In the genomic region with DNA sequence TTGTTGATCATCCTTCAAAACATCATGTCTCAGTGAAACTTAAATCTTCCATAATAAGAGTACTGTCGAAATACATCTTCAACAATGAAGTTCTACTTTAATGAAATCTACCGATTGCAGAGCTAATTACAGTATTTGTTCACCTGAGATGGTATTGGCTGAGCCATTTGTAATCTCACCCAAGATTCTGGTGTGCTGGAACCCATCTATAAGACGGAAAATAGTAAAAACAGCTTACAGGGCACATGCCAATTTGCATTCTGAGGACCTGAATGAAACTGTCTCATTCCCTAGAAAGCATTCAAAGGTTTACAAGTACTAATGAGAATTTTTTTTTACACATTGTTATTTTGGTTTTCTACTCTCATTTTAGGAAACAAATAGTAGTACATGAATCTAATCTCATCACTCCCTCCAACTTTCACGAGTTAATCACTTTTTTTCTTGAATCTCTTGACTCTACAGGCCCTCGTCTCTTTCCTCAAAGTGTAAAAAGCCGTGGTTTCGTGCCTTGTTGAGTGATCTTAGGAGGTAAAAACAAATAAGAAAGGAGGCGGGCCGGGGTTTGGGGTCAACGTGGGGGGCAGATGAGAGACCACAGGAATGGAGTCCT, we compare ENCODE assay signal across 9 cellular contexts. TPM values are rescaled to one million over a fixed set of nuclear protein-coding genes. Genes with fewer than 3 reads are reported as not detected.
DNase-seq lines count a peak whose midpoint lies in the region; ATAC-seq lines count a peak whose summit lies in the region.
"Had no signal": no experiment of that assay in that cellular context is flagged by ENCODE, and none has a peak within 500 bp of the region (broad histone marks: within the 10 kb centered on the region; RNA-seq: fewer than 3 reads in every experiment).

No MANE protein-coding gene starts in this region.

- no peaks in the 10 kb centered on the region for H3K9me3 ChIP-seq in iPS-15b (ENCODE audit: control insufficient read depth, insufficient read depth, low read length)

- peak overlapping the region; percentile 90 for H3K4me3 Mint-ChIP-seq in activated T-cell treated with anti-CD3 and anti-CD28 coated beads, Interleukin-2, amount 50 U/mL, for 4 hours
- peak overlapping the region; percentile 81 to 89 for H3K4me3 Mint-ChIP-seq in stimulated activated naive CD8-positive, alpha-beta T cell treated with anti-CD3 and anti-CD28 coated beads, Interleukin-15, amount 100 ng/mL, for 72 hours

- peaks cover 15% of the 10 kb centered on the region for H3K36me3 Mint-ChIP-seq in activated T-cell treated with anti-CD3 and anti-CD28 coated beads, Interleukin-2, amount 50 U/mL, for 4 hours (ENCODE audit: insufficient read depth)

- H3K27me3 ChIP-seq in iPS-15b (ENCODE audit: control insufficient read depth, insufficient read depth, low read length) = no peaks in the 10 kb centered on the region

- H3K27me3 Mint-ChIP-seq in activated T-cell treated with anti-CD3 and anti-CD28 coated beads, Interleukin-2, amount 50 U/mL, for 4 hours (ENCODE audit: low read depth) = no peaks in the 10 kb centered on the region
- H3K27me3 Mint-ChIP-seq in stimulated activated naive CD8-positive, alpha-beta T cell treated with anti-CD3 and anti-CD28 coated beads, Interleukin-15, amount 100 ng/mL, for 72 hours = no peaks in the 10 kb centered on the region

- peaks cover 7% of the 10 kb centered on the region for H3K36me3 ChIP-seq in iPS-15b (ENCODE audit: control insufficient read depth, insufficient read depth, low read length)

- ATAC-seq in HG02884 (IDR thresholded peaks at IDR 0.05; ENCODE audit: unreplicated experiment) (peak; percentile 0), HG03045 (IDR thresholded peaks at IDR 0.05; ENCODE audit: unreplicated experiment) (no peak), HG02759 (IDR thresholded peaks at IDR 0.05; ENCODE audit: unreplicated experiment) (no peak)
- no peak for ATAC-seq in activated T-cell treated with anti-CD3 and anti-CD28 coated beads, Interleukin-2, amount 50 U/mL, for 4 hours
- ATAC-seq in stimulated activated naive CD8-positive, alpha-beta T cell treated with anti-CD3 and anti-CD28 coated beads, Interleukin-15, amount 100 ng/mL, for 72 hours = no peak

- H3K9ac ChIP-seq in iPS-15b (ENCODE audit: low read depth, low read length) = peak overlapping the region; percentile 51

- H3K4me1 Mint-ChIP-seq in activated T-cell treated with anti-CD3 and anti-CD28 coated beads, Interleukin-2, amount 50 U/mL, for 4 hours (ENCODE audit: low read depth) = peaks cover 40% of the 10 kb centered on the region
- H3K4me1 Mint-ChIP-seq in stimulated activated naive CD8-positive, alpha-beta T cell treated with anti-CD3 and anti-CD28 coated beads, Interleukin-15, amount 100 ng/mL, for 72 hours = peaks cover 58% of the 10 kb centered on the region

- H3K4me3 ChIP-seq in GM08714 (ENCODE audit: low read length) (peak overlapping the region; percentile 87), iPS-15b (ENCODE audit: low read depth, low read length) (peak overlapping the region; percentile 99)

- H3K27ac Mint-ChIP-seq in stimulated activated naive CD8-positive, alpha-beta T cell treated with anti-CD3 and anti-CD28 coated beads, Interleukin-15, amount 100 ng/mL, for 72 hours = peak overlapping the region; percentile 91 to 93

- DNase-seq in activated T-cell treated with anti-CD3 and anti-CD28 coated beads, Interleukin-2, amount 50 U/mL, for 4 hours = no peak
- no peak for DNase-seq in stimulated activated naive CD8-positive, alpha-beta T cell treated with anti-CD3 and anti-CD28 coated beads, Interleukin-15, amount 100 ng/mL, for 72 hours
- DNase-seq in NCI-H187 (lab: John Stamatoyannopoulos, UW) = no peak

- peaks cover 8% of the 10 kb centered on the region for H3K9me3 Mint-ChIP-seq in activated T-cell treated with anti-CD3 and anti-CD28 coated beads, Interleukin-2, amount 50 U/mL, for 4 hours
- H3K9me3 Mint-ChIP-seq in stimulated activated naive CD8-positive, alpha-beta T cell treated with anti-CD3 and anti-CD28 coated beads, Interleukin-15, amount 100 ng/mL, for 72 hours = peaks cover 11 to 19% of the 10 kb centered on the region in 2 donors

- H3K4me1 ChIP-seq in iPS-15b (ENCODE audit: control insufficient read depth, insufficient read depth, low read length) = peaks cover 5% of the 10 kb centered on the region

RNA-seq across cellular contexts. Expression of a gene that starts 1.0 kb away (rescaled TPM):
- 10 to 100 TPM; 27.2 to 46.7 (median 28.9) TPM for total RNA-seq in activated T-cell treated with anti-CD3 and anti-CD28 coated beads, Interleukin-2, amount 50 U/mL, for 4 hours

RNA-seq across cellular contexts. Expression of a gene that starts 1.0 kb away (rescaled TPM):
- total RNA-seq in activated T-cell treated with anti-CD3 and anti-CD28 coated beads, Interleukin-2, amount 50 U/mL, for 4 hours = 1 to 10 TPM; 6.2 to 8.5 (median 6.9) TPM

RNA-seq across cellular contexts. Expression of a gene that starts 12.9 kb away (rescaled TPM):
- under 1 TPM in 2 of 3 donors, not detected in 1; 0.13 to 0.14 TPM for total RNA-seq in activated T-cell treated with anti-CD3 and anti-CD28 coated beads, Interleukin-2, amount 50 U/mL, for 4 hours
- total RNA-seq: activated CD8-positive, alpha-beta memory T cell treated with anti-CD3 and anti-CD28 coated beads for 36 hours had no signal
